8 cellular contexts compared by ENCODE assay signal in genomic region chr4:1855334-1856070, GRCh38. TPM values are rescaled to one million over a fixed set of nuclear protein-coding genes. Genes with fewer than 3 reads are reported as not detected.
DNase-seq lines count a peak whose midpoint lies in the region; ATAC-seq and TF ChIP-seq lines count a peak whose summit lies in the region.

No MANE protein-coding gene starts in this region.

- H3K4me1 ChIP-seq in gastroesophageal sphincter = peaks cover 0 to 62% (median 19%) of the 10 kb centered on the region in 3 donors
- H3K4me1 ChIP-seq in trophoblast cell (ENCODE audit: control insufficient read depth in 1 of 2, insufficient read depth in 2 of 2, low read length in 2 of 2) = peaks cover 9 to 11% of the 10 kb centered on the region in 2 experiments

- peak overlapping the region; percentile 90 for H3K4ac ChIP-seq in trophoblast cell (ENCODE audit: low read depth, low read length)

- peak overlapping the region; percentile 81 for H4K8ac ChIP-seq in trophoblast cell (ENCODE audit: low read depth, low read length)

- H3K27ac ChIP-seq in gastroesophageal sphincter = peak overlapping the region; percentile 41 to 96 (median 85)
- H3K27ac ChIP-seq in trophoblast cell (ENCODE audit: low read depth, low read length) = peak overlapping the region; percentile 28

- WGBS in gastroesophageal sphincter (ENCODE audit: low coverage in 1 of 2), 2 donors = 10% methylated on average over 10 of the region's 92 CpGs; no CpG with 5 or more reads in 1 of the 2 donors
- no CpG with 5 or more reads among the region's 92 CpGs for WGBS in trophoblast cell (ENCODE audit: extremely low coverage, insufficient coverage, insufficient read length)

- H3K79me2 ChIP-seq in trophoblast cell (ENCODE audit: control insufficient read depth, insufficient read depth, low read length, poor library complexity) = peaks cover 12% of the 10 kb centered on the region

- no peak for TF ChIP-seq POLR2A in gastroesophageal sphincter (IDR thresholded peaks at IDR 0.05)

- no peak for TF ChIP-seq EP300 in gastroesophageal sphincter (IDR thresholded peaks at IDR 0.05)

- peak overlapping the region; percentile 84 for H4K12ac ChIP-seq in trophoblast cell (ENCODE audit: low read depth, low read length)

- TF ChIP-seq CTCF in AG10803 (conservative IDR thresholded peaks at IDR 0.05; ENCODE audit: low read length) = no peak
- TF ChIP-seq CTCF in gastroesophageal sphincter (IDR thresholded peaks at IDR 0.05) = no peak

- peak overlapping the region; percentile 9 for H2BK5ac ChIP-seq in trophoblast cell (ENCODE audit: low read depth, low read length, poor library complexity)

- H3K23ac ChIP-seq in trophoblast cell (ENCODE audit: low read length) = peak overlapping the region; percentile 14

- peak overlapping the region; percentile 85 for H3K9ac ChIP-seq in trophoblast cell (ENCODE audit: low read length)

- H3K4me3 ChIP-seq in AG10803 (ENCODE audit: low read length) (peak overlapping the region; percentile 90), gastroesophageal sphincter (peak overlapping the region; percentile 46 to 96), trophoblast cell (ENCODE audit: low read depth, low read length) (peak overlapping the region; percentile 79)

- H3K36me3 ChIP-seq in gastroesophageal sphincter (no peaks in the 10 kb centered on the region), trophoblast cell (ENCODE audit: control insufficient read depth in 1 of 2, insufficient read depth in 2 of 2, low read length in 2 of 2) (peaks cover 0 to 3% of the 10 kb centered on the region in 2 experiments)

- H4K91ac ChIP-seq in trophoblast cell (ENCODE audit: low read depth, low read length) = peak overlapping the region; percentile 72

- H3K18ac ChIP-seq in trophoblast cell (ENCODE audit: low read length) = peak overlapping the region; percentile 71

- peak overlapping the region; percentile 91 for H3K4me2 ChIP-seq in trophoblast cell (ENCODE audit: low read length)

- peak overlapping the region; percentile 57 for H2AFZ ChIP-seq in trophoblast cell (ENCODE audit: insufficient read depth, low read length, poor library complexity)

- ATAC-seq in GM19351 (IDR thresholded peaks at IDR 0.05; ENCODE audit: unreplicated experiment) (peak; percentile 29), HG03460 (IDR thresholded peaks at IDR 0.05; ENCODE audit: unreplicated experiment) (peak; percentile 21), gastroesophageal sphincter (peak; percentile 50)

- peak overlapping the region; percentile 90 for H3K14ac ChIP-seq in trophoblast cell (ENCODE audit: low read length)

- peak overlapping the region; percentile 60 for H2AK5ac ChIP-seq in trophoblast cell (ENCODE audit: low read length)

- H3K27me3 ChIP-seq in gastroesophageal sphincter (no peaks in the 10 kb centered on the region), trophoblast cell (ENCODE audit: insufficient read depth, low read length) (no peaks in the 10 kb centered on the region)

- H3K9me3 ChIP-seq in gastroesophageal sphincter = no peaks in the 10 kb centered on the region
- peaks cover 2% of the 10 kb centered on the region for H3K9me3 ChIP-seq in trophoblast cell (ENCODE audit: insufficient read depth, low read depth, low read length)

- H3K79me1 ChIP-seq in trophoblast cell (ENCODE audit: low read length) = peaks cover 10% of the 10 kb centered on the region

- H2BK12ac ChIP-seq in trophoblast cell (ENCODE audit: low read length) = no peak overlapping the region

- DNase-seq in AG10803 (ENCODE audit: low read depth) (no peak), trophoblast cell (peak in 1 of 2 donors; percentile 27), hippocampal formation (lab: John Stamatoyannopoulos, UW) (no peak), NCI-H2081 treated with DMSO at 0.1 percent for 48 hours (lab: John Stamatoyannopoulos, UW) (no peak)
- peak; percentile 24 for DNase-seq in activated CD8-positive, alpha-beta memory T cell treated with anti-CD3 and anti-CD28 coated beads, Interleukin-2, amount 50 U/mL, for 4 hours

- peak overlapping the region; percentile 21 for H2BK120ac ChIP-seq in trophoblast cell (ENCODE audit: insufficient read depth, low read length, poor library complexity)

RNA-seq across cellular contexts. Expression of gene LETM1, which starts 0.5 kb away (rescaled TPM):
- 10 to 100 TPM; 24.0 to 29.2 (median 26.9) TPM for total RNA-seq in gastroesophageal sphincter
- 13.5 and 14.3 TPM in 2 replicates for polyA plus RNA-seq in trophoblast cell (2013)

RNA-seq across cellular contexts. Expression of gene NSD2, which starts 15.7 kb away (rescaled TPM):
- total RNA-seq in gastroesophageal sphincter = 10 to 100 TPM; 37.8 to 47.3 (median 39.4) TPM
- polyA plus RNA-seq in trophoblast cell (2013) = 29.4 and 32.1 TPM in 2 replicates
